ENCODE assay signal across 19 cellular contexts in the genomic region with DNA sequence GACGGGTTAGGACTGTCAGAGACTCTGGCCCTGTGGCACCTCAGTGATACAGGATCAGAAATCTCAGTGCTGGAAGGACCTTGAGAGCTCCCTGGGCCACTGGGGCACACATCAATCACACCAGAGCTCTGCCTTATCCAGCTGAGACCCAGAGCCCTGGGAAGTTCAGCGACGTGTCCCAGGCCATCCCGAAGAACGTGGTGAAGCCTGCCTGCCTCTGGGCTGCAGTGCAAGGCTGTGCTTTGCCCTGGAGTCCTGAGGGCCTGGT.
DNase-seq lines count a peak whose midpoint lies in the region; ATAC-seq and TF ChIP-seq lines count a peak whose summit lies in the region.
"Had no signal": no experiment of that assay in that cellular context is flagged by ENCODE, and none has a peak within 500 bp of the region (broad histone marks: within the 10 kb centered on the region; RNA-seq: fewer than 3 reads in every experiment).

No MANE protein-coding gene starts in this region.

- no peak overlapping the region for H3K23ac ChIP-seq in neuronal stem cell (ENCODE audit: low read depth, low read length, poor library complexity)

- DNase-seq in esophagus muscularis mucosa (ENCODE audit: extremely low spot score) (peak; percentile 87), neuronal stem cell (ENCODE audit: low spot score) (no peak), NCI-H2107 treated with DMSO at 0.1 percent for 48 hours (lab: John Stamatoyannopoulos, UW; ENCODE audit: unreplicated experiment) (no peak), NCI-H2196 treated with DMSO at 0.1 percent for 48 hours (lab: John Stamatoyannopoulos, UW; ENCODE audit: unreplicated experiment) (no peak), SW480 (ENCODE audit: low spot score) (no peak)
- no peak for DNase-seq in activated CD4-positive, alpha-beta T cell treated with anti-CD3 and anti-CD28 coated beads, Interleukin-2, amount 50 U/mL, for 48 hours
- DNase-seq: AML-193; Caco-2; Calu3; CD4-positive, alpha-beta T cell; CD8-positive, alpha-beta T cell; DMS79 treated with DMSO at 0.1 percent for 48 hours; GF-D8 had no signal

- peak overlapping the region; percentile 25 for H3K4me2 ChIP-seq in BLaER1
- no peak overlapping the region for H3K4me2 ChIP-seq in neuronal stem cell (ENCODE audit: insufficient read depth, low read length, poor library complexity, severe bottlenecking)
- H3K4me2 ChIP-seq: A549 had no signal

- no peak for TF ChIP-seq POLR2A in esophagus muscularis mucosa (IDR thresholded peaks at IDR 0.05; ENCODE audit: low read depth)

- no peak overlapping the region for H4K91ac ChIP-seq in neuronal stem cell (ENCODE audit: low read depth, low read length, poor library complexity)

- no peak for TF ChIP-seq EP300 in esophagus muscularis mucosa (IDR thresholded peaks at IDR 0.05)

- no peak overlapping the region for H3K9ac ChIP-seq in BLaER1
- peak overlapping the region; percentile 10 for H3K9ac ChIP-seq in neuronal stem cell (ENCODE audit: low read depth, low read length, poor library complexity)

- intact Hi-C loops in esophagus muscularis mucosa (cut with DNase I): no loop called here

- H3K27ac Mint-ChIP-seq in stimulated activated memory B cell treated with anti-CD40 and anti-IgM and Interleukin-4, amounts not matched to agents 10 μg/mL and 1 μg/mL and 100 μg/mL, for 72 hours: no peak overlapping the region
- H3K27ac Mint-ChIP-seq: B cell; CD4-positive, alpha-beta T cell; CD8-positive, alpha-beta T cell had no signal

- H2BK12ac ChIP-seq in neuronal stem cell (ENCODE audit: low read length): no peak overlapping the region

- no peak overlapping the region for H2BK5ac ChIP-seq in neuronal stem cell (ENCODE audit: low read length)

- H3K4me1 ChIP-seq in BLaER1: peaks cover 13% of the 10 kb centered on the region
- no peaks in the 10 kb centered on the region for H3K4me1 ChIP-seq in esophagus muscularis mucosa
- H3K4me1 ChIP-seq in neuronal stem cell (ENCODE audit: control insufficient read depth in 2 of 2, insufficient read depth in 1 of 2, low read depth in 1 of 2, low read length in 2 of 2): peaks cover 0 to 1% of the 10 kb centered on the region in 2 donors
- H3K4me1 ChIP-seq: A549, Caco-2 had no signal

- H3K14ac ChIP-seq in neuronal stem cell (ENCODE audit: low read length): no peak overlapping the region

- WGBS in esophagus muscularis mucosa: 89% methylated on average over 5 of the region's 5 CpGs
- no CpG with 5 or more reads among the region's 5 CpGs for WGBS in neuronal stem cell (ENCODE audit: extremely low coverage in 2 of 2, insufficient read length in 2 of 2, insufficient replicate concordance in 1 of 2), 2 donors

- no peak overlapping the region for H2BK120ac ChIP-seq in neuronal stem cell (ENCODE audit: low read depth, low read length)

- H3K4me3 Mint-ChIP-seq in stimulated activated memory B cell treated with anti-CD40 and anti-IgM and Interleukin-4, amounts not matched to agents 10 μg/mL and 1 μg/mL and 100 μg/mL, for 72 hours: no peak overlapping the region
- H3K4me3 Mint-ChIP-seq: B cell; CD4-positive, alpha-beta T cell; CD8-positive, alpha-beta T cell had no signal

- no peak overlapping the region for H2AFZ ChIP-seq in neuronal stem cell (ENCODE audit: low read length)

- TF ChIP-seq CTCF in esophagus muscularis mucosa (IDR thresholded peaks at IDR 0.05): no peak

- no peaks in the 10 kb centered on the region for H3K36me3 Mint-ChIP-seq in stimulated activated memory B cell treated with anti-CD40 and anti-IgM and Interleukin-4, amounts not matched to agents 10 μg/mL and 1 μg/mL and 100 μg/mL, for 72 hours
- H3K36me3 Mint-ChIP-seq: CD8-positive, alpha-beta T cell had no signal

- no peak overlapping the region for H4K8ac ChIP-seq in neuronal stem cell (ENCODE audit: low read depth, low read length)

- no peak overlapping the region for H3K4me3 ChIP-seq in BLaER1
- H3K4me3 ChIP-seq in esophagus muscularis mucosa: no peak overlapping the region
- H3K4me3 ChIP-seq in neuronal stem cell (ENCODE audit: low read length in 2 of 2): no peak overlapping the region
- H3K4me3 ChIP-seq: A549 had no signal

- H3K27me3 ChIP-seq in BLaER1 (no peaks in the 10 kb centered on the region), esophagus muscularis mucosa (peaks cover 0 to 11% (median 0%) of the 10 kb centered on the region in 4 donors), neuronal stem cell (ENCODE audit: control insufficient read depth in 3 of 3, insufficient read depth in 3 of 3, low read depth in 1 of 3, low read length in 3 of 3) (no peaks in the 10 kb centered on the region)

- ATAC-seq in stimulated activated memory B cell treated with anti-CD40 and anti-IgM and Interleukin-4, amounts not matched to agents 10 μg/mL and 1 μg/mL and 100 μg/mL, for 72 hours: peak; percentile 31
- ATAC-seq: A549; CD8-positive, alpha-beta T cell had no signal

- H3K9me3 ChIP-seq in BLaER1: no peaks in the 10 kb centered on the region
- H3K9me3 ChIP-seq in esophagus muscularis mucosa: no peaks in the 10 kb centered on the region
- H3K9me3 ChIP-seq in neuronal stem cell (replicated peaks in 1 of 2; ENCODE audit: control insufficient read depth in 2 of 2, insufficient read depth in 1 of 2, low read depth in 1 of 2, low read length in 2 of 2): peaks cover 0 to 2% of the 10 kb centered on the region in 2 donors
- H3K9me3 ChIP-seq: A549, Caco-2 had no signal

- peaks cover 34% of the 10 kb centered on the region for H3K27me3 Mint-ChIP-seq in stimulated activated memory B cell treated with anti-CD40 and anti-IgM and Interleukin-4, amounts not matched to agents 10 μg/mL and 1 μg/mL and 100 μg/mL, for 72 hours

- H3K36me3 ChIP-seq in BLaER1 (no peaks in the 10 kb centered on the region), esophagus muscularis mucosa (no peaks in the 10 kb centered on the region), neuronal stem cell (replicated peaks in 1 of 2; ENCODE audit: control insufficient read depth in 2 of 2, insufficient read depth in 2 of 2, low read length in 2 of 2) (no peaks in the 10 kb centered on the region)

- no peak overlapping the region for H2BK15ac ChIP-seq in neuronal stem cell (ENCODE audit: low read length)

- H3K18ac ChIP-seq in neuronal stem cell (ENCODE audit: low read length): no peak overlapping the region

- H3K4me1 Mint-ChIP-seq in stimulated activated memory B cell treated with anti-CD40 and anti-IgM and Interleukin-4, amounts not matched to agents 10 μg/mL and 1 μg/mL and 100 μg/mL, for 72 hours: no peaks in the 10 kb centered on the region
- H3K4me1 Mint-ChIP-seq: B cell had no signal

- H3K9me3 Mint-ChIP-seq in stimulated activated memory B cell treated with anti-CD40 and anti-IgM and Interleukin-4, amounts not matched to agents 10 μg/mL and 1 μg/mL and 100 μg/mL, for 72 hours: no peaks in the 10 kb centered on the region
- H3K9me3 Mint-ChIP-seq: CD4-positive, alpha-beta T cell; CD8-positive, alpha-beta T cell had no signal

- H2AK5ac ChIP-seq in neuronal stem cell (ENCODE audit: low read depth, low read length): no peak overlapping the region

- no peaks in the 10 kb centered on the region for H3K79me1 ChIP-seq in neuronal stem cell (ENCODE audit: low read depth, low read length)

- no peaks in the 10 kb centered on the region for H4K20me1 ChIP-seq in BLaER1

- H3K4ac ChIP-seq in neuronal stem cell (ENCODE audit: low read length): no peak overlapping the region

- no peak overlapping the region for H3K27ac ChIP-seq in BLaER1
- H3K27ac ChIP-seq in esophagus muscularis mucosa (replicated peaks in 1 of 4): no peak overlapping the region
- H3K27ac ChIP-seq in neuronal stem cell (replicated peaks; ENCODE audit: low read length): no peak overlapping the region
- H3K27ac ChIP-seq: 22Rv1, A549, C4-2B had no signal
